Comparison of ENCODE assay signal across 33 cellular contexts in genomic region chr6:27433714-27434113, GRCh38. TPM values are rescaled to one million over a fixed set of nuclear protein-coding genes. Genes with fewer than 3 reads are reported as not detected.
DNase-seq lines count a peak whose midpoint lies in the region; ATAC-seq, FAIRE-seq and TF ChIP-seq lines count a peak whose summit lies in the region.
"Had no signal": no experiment of that assay in that cellular context is flagged by ENCODE, and none has a peak within 500 bp of the region (broad histone marks: within the 10 kb centered on the region; RNA-seq: fewer than 3 reads in every experiment).

No MANE protein-coding gene starts in this region.

- H3K4me3 ChIP-seq in HEK293 (ENCODE audit: low read depth, low read length) (no peak overlapping the region), K562 (no peak overlapping the region), ovary (no peak overlapping the region)
- H3K4me3 ChIP-seq: A549; BLaER1; BLaER1 treated with 17β-estradiol and CSF1 and Interleukin-3, amounts not matched to agents 10 nM and 100 nM had no signal

- POLR2A ChIA-PET in HEK293 (lab: Yijun Ruan, JAX) (interaction anchor here (0.6 kb wide), 1 partner anchor 436 kb away, joined by 4 read pairs; no protein-coding TSS in a partner anchor), K562 (lab: Yijun Ruan, JAX) (no interaction called here)

- no peaks in the 10 kb centered on the region for H3K4me1 ChIP-seq in HEK293 (ENCODE audit: control insufficient read depth, insufficient read depth, low read length)
- no peaks in the 10 kb centered on the region for H3K4me1 ChIP-seq in K562 (replicated peaks in 1 of 2; ENCODE audit: control insufficient read depth in 2 of 2, insufficient read depth in 2 of 2, low read length in 2 of 2)
- no peaks in the 10 kb centered on the region for H3K4me1 ChIP-seq in ovary (ENCODE audit: insufficient read depth)
- H3K4me1 ChIP-seq: A549; BE2C; BLaER1; BLaER1 treated with 17β-estradiol and CSF1 and Interleukin-3, amounts not matched to agents 10 nM and 100 nM; Caco-2 had no signal

- no TSS peak for BruUV-seq in K562 (replicated peaks; lab: Mats Ljungman, UMichigan)

- no peak overlapping the region for H2AFZ ChIP-seq in K562 (ENCODE audit: low read depth, low read length)

- DNase-seq in K562 (ENCODE audit: extremely low read depth in 1 of 4, low spot score in 3 of 4) (no peak), ovary (no peak)
- DNase-seq in effector memory CD8-positive, alpha-beta T cell: no peak
- DNase-seq: 8988T; ACHN; AML-193; BE2C; C1 segment of cervical spinal cord; Caco-2; Calu3; CD4-positive, alpha-beta memory T cell; CD4-positive, alpha-beta T cell; CD4-positive, CD25-positive, alpha-beta regulatory T cell; CD8-positive, alpha-beta memory T cell; CD8-positive, alpha-beta T cell; COR-L47; DMS 273 treated with DMSO at 0.1 percent for 48 hours; DMS153; DMS53; DMS79; DMS79 treated with DMSO at 0.1 percent for 48 hours; DND-41; EL had no signal

- H3K36me3 ChIP-seq in HEK293 (ENCODE audit: control insufficient read depth in 2 of 2, insufficient read depth in 1 of 2, low read length in 2 of 2) (no peaks in the 10 kb centered on the region), K562 (ENCODE audit: control insufficient read depth, insufficient read depth, low read length) (no peaks in the 10 kb centered on the region), ovary (no peaks in the 10 kb centered on the region)
- H3K36me3 ChIP-seq: BE2C, BLaER1 had no signal

- no peaks in the 10 kb centered on the region for H3K9me1 ChIP-seq in K562 (ENCODE audit: control insufficient read depth, insufficient read depth, low read length)

- WGBS in K562 (ENCODE audit: insufficient coverage, low coverage, missing lambda C conversion rate): 5% methylated on average over 1 of the region's 1 CpG
- 82 to 90% (median 84%) methylated on average over 1 of the region's 1 CpG for WGBS in ovary, 3 donors

- TF ChIP-seq POLR2A in K562 (conservative IDR thresholded peaks at IDR 0.05) (no peak), ovary (IDR thresholded peaks at IDR 0.05) (no peak)

- no peak for FAIRE-seq in K562 (lab: Jason Lieb, UNC)
- FAIRE-seq: A204.1, A549, D721Med had no signal

- H3K27ac Mint-ChIP-seq in effector memory CD8-positive, alpha-beta T cell: no peak overlapping the region
- H3K27ac Mint-ChIP-seq: B cell; CD14-positive monocyte; CD4-positive, alpha-beta memory T cell; CD4-positive, alpha-beta T cell; CD4-positive, CD25-positive, alpha-beta regulatory T cell; CD8-positive, alpha-beta memory T cell; CD8-positive, alpha-beta T cell had no signal

- CTCF ChIA-PET in HEK293 (lab: Yijun Ruan, JAX): interaction anchor here (0.6 kb wide), 1 partner anchor 84 kb away, joined by 3 read pairs; no protein-coding TSS in a partner anchor
- CTCF ChIA-PET in K562 (lab: Yijun Ruan, JAX; ENCODE audit: low intra/inter-chr PET ratio): no interaction called here

- H3K79me2 ChIP-seq in K562 (ENCODE audit: control insufficient read depth, insufficient read depth, low read length): no peaks in the 10 kb centered on the region

- peaks cover 6% of the 10 kb centered on the region in 2 donors for H3K9me3 Mint-ChIP-seq in effector memory CD8-positive, alpha-beta T cell

- ATAC-seq in K562: no peak
- ATAC-seq in effector memory CD8-positive, alpha-beta T cell (replicated peaks): no peak
- ATAC-seq: A549; CD8-positive, alpha-beta T cell had no signal

- peaks cover 6 to 8% of the 10 kb centered on the region in 2 donors for H3K27me3 Mint-ChIP-seq in effector memory CD8-positive, alpha-beta T cell

- H3K36me3 Mint-ChIP-seq in effector memory CD8-positive, alpha-beta T cell (ENCODE audit: insufficient read depth): no peaks in the 10 kb centered on the region
- H3K36me3 Mint-ChIP-seq: CD14-positive monocyte; CD4-positive, CD25-positive, alpha-beta regulatory T cell; CD8-positive, alpha-beta T cell had no signal

- TF ChIP-seq CTCF in HEK293 (tag by site-specific recombination; IDR thresholded peaks at IDR 0.05): no peak
- TF ChIP-seq CTCF in K562 (IDR thresholded peaks at IDR 0.05 in 2 of 3, conservative IDR thresholded peaks at IDR 0.05 in 1 of 3; ENCODE audit: insufficient read depth in 2 of 3, low read depth in 1 of 3, low read length in 3 of 3): no peak
- TF ChIP-seq CTCF in ovary (IDR thresholded peaks at IDR 0.05): no peak

- in situ Hi-C loops in K562 (cut with MboI): no loop called here

- H3K27me3 ChIP-seq in K562 (ENCODE audit: control insufficient read depth in 2 of 2, insufficient read depth in 2 of 2, low read length in 2 of 2) (no peaks in the 10 kb centered on the region), ovary (no peaks in the 10 kb centered on the region)
- H3K27me3 ChIP-seq: BE2C; BLaER1; BLaER1 treated with 17β-estradiol and CSF1 and Interleukin-3, amounts not matched to agents 10 nM and 100 nM had no signal

- no peak overlapping the region for H3K27ac ChIP-seq in HEK293 (ENCODE audit: extremely low read depth, low read depth, low read length)
- no peak overlapping the region for H3K27ac ChIP-seq in K562 (ENCODE audit: extremely low read depth, low read depth, low read length)
- no peak overlapping the region for H3K27ac ChIP-seq in ovary
- H3K27ac ChIP-seq: 22Rv1; A549; BLaER1; BLaER1 treated with 17β-estradiol and CSF1 and Interleukin-3, amounts not matched to agents 10 nM and 100 nM; C4-2B had no signal

- no peak overlapping the region for H3K4me2 ChIP-seq in K562 (ENCODE audit: insufficient read depth, low read length)
- H3K4me2 ChIP-seq: A549; BLaER1; BLaER1 treated with 17β-estradiol and CSF1 and Interleukin-3, amounts not matched to agents 10 nM and 100 nM had no signal

- H3K9ac ChIP-seq in K562 (ENCODE audit: insufficient read depth in 1 of 2, low read depth in 2 of 2, low read length in 2 of 2): no peak overlapping the region
- H3K9ac ChIP-seq: BLaER1; BLaER1 treated with 17β-estradiol and CSF1 and Interleukin-3, amounts not matched to agents 10 nM and 100 nM had no signal

- no peaks in the 10 kb centered on the region for H3K4me1 Mint-ChIP-seq in effector memory CD8-positive, alpha-beta T cell (ENCODE audit: low read depth in 2 of 2)
- H3K4me1 Mint-ChIP-seq: B cell; CD14-positive monocyte; CD4-positive, alpha-beta memory T cell; CD4-positive, CD25-positive, alpha-beta regulatory T cell; CD8-positive, alpha-beta memory T cell had no signal

- TF ChIP-seq EP300 in K562 (IDR thresholded peaks at IDR 0.05; ENCODE audit: low read length): no peak
- no peak for TF ChIP-seq EP300 in ovary (IDR thresholded peaks at IDR 0.05)

- H3K9me3 ChIP-seq in HEK293 (ENCODE audit: control insufficient read depth, insufficient read depth, low read depth, low read length): no peaks in the 10 kb centered on the region
- H3K9me3 ChIP-seq in K562 (replicated peaks; ENCODE audit: control insufficient read depth, insufficient read depth, low read depth, low read length): no peaks in the 10 kb centered on the region
- H3K9me3 ChIP-seq in ovary: no peaks in the 10 kb centered on the region
- H3K9me3 ChIP-seq: BE2C, Caco-2 had no signal

- H3K4me3 Mint-ChIP-seq in effector memory CD8-positive, alpha-beta T cell: no peak overlapping the region
- H3K4me3 Mint-ChIP-seq: B cell; CD14-positive monocyte; CD4-positive, alpha-beta memory T cell; CD4-positive, alpha-beta T cell; CD4-positive, CD25-positive, alpha-beta regulatory T cell; CD8-positive, alpha-beta memory T cell; CD8-positive, alpha-beta T cell had no signal

- no peaks in the 10 kb centered on the region for H4K20me1 ChIP-seq in K562 (replicated peaks; ENCODE audit: control insufficient read depth, insufficient read depth, low read length)
- H4K20me1 ChIP-seq: BLaER1; BLaER1 treated with 17β-estradiol and CSF1 and Interleukin-3, amounts not matched to agents 10 nM and 100 nM had no signal

- intact Hi-C loops in K562 (cut with micrococcal nuclease): no loop called here
- intact Hi-C loops in ovary (cut with DNase I): no loop called here

- TF ChIP-seq RAD21 in K562 (CRISPR knock-in tag; conservative IDR thresholded peaks at IDR 0.05 in 1 of 2, IDR thresholded peaks at IDR 0.05 in 1 of 2): no peak

RNA-seq across cellular contexts. Expression of gene ZNF184, which starts 39.2 kb away (rescaled TPM):
- 6.7 and 29.3 TPM in 2 replicates for total RNA-seq in K562 (2011; cell fraction: chromatin; rRNA removed; ENCODE audit: low replicate concordance)
- 3.5 and 7.0 TPM in 2 replicates for total RNA-seq in K562 (2011; cell fraction: nucleolus; rRNA removed)
- total RNA-seq in K562 (2011; cell fraction: nucleoplasm; rRNA removed): 6.2 and 9.2 TPM in 2 replicates
- total RNA-seq in K562 (2014; rRNA removed) (10.2 and 11.2 TPM in 2 replicates), K562 (2014; rRNA removed; fragmentation: Illumina TruSeq; extraction: Trizol) (21.6 and 25.5 TPM in 2 replicates), K562 (2015; rRNA removed; fragmentation: Illumina TruSeq; extraction: Trizol) (22.1 and 22.2 TPM in 2 replicates), K562 (2021) (10.7 and 11.0 TPM in 2 replicates), ovary (10 to 100 TPM in 2 of 7 donors, 1 to 10 TPM in 5; 5.2 to 11.5 (median 8.3) TPM)
- polyA plus RNA-seq in K562 (2011; rRNA removed) (11.6 and 13.8 TPM in 2 replicates), K562 (2014; fragmentation: Illumina TruSeq; extraction: Trizol) (12.8 and 16.2 TPM in 2 replicates), K562 (2014; fragmentation: Nextera tagmentation; extraction: Ambion mirVana) (10 to 100 TPM in 1 of 2 experiments, 1 to 10 TPM in 1; 7.6 to 12.8 TPM), K562 (2014; rRNA removed) (7.7 and 9.0 TPM in 2 replicates), ovary (1 to 10 TPM; 4.4 to 5.3 TPM)
- polyA plus RNA-seq in K562 (2011; cell fraction: cytosol; rRNA removed): 1.7 and 4.6 TPM in 2 replicates
- 4.5 and 9.0 TPM in 2 replicates for polyA plus RNA-seq in K562 (2011; cell fraction: nucleus; rRNA removed)
- 7.6 and 9.3 TPM in 2 replicates for polyA plus RNA-seq in K562 (2012)
- polyA minus RNA-seq in K562 (2011; rRNA and poly(A)+ RNA removed): 18.5 and 30.8 TPM in 2 replicates
- 7.3 and 7.5 TPM in 2 replicates for polyA minus RNA-seq in K562 (2011; cell fraction: cytosol; rRNA and poly(A)+ RNA removed)
- 6.5 and 12.1 TPM in 2 replicates for polyA minus RNA-seq in K562 (2011; cell fraction: nucleus; rRNA and poly(A)+ RNA removed)

RNA-seq across cellular contexts. Expression of gene ZNF391, which starts 45.2 kb away (rescaled TPM):
- total RNA-seq in K562 (2011; cell fraction: chromatin; rRNA removed; ENCODE audit: low replicate concordance): 2.2 and 8.8 TPM in 2 replicates
- 2.0 and 2.9 TPM in 2 replicates for total RNA-seq in K562 (2011; cell fraction: nucleolus; rRNA removed)
- 5.6 and 9.8 TPM in 2 replicates for total RNA-seq in K562 (2011; cell fraction: nucleoplasm; rRNA removed)
- total RNA-seq in K562 (2014; rRNA removed) (4.0 and 7.2 TPM in 2 replicates), K562 (2014; rRNA removed; fragmentation: Illumina TruSeq; extraction: Trizol) (6.0 TPM in 2 replicates), K562 (2015; rRNA removed; fragmentation: Illumina TruSeq; extraction: Trizol) (4.6 and 5.5 TPM in 2 replicates), K562 (2021) (5.7 and 5.8 TPM in 2 replicates), ovary (10 to 100 TPM in 1 of 7 donors, 1 to 10 TPM in 6; 2.3 to 10.1 (median 6.0) TPM)
- polyA plus RNA-seq in K562 (2011; rRNA removed) (8.0 and 9.3 TPM in 2 replicates), K562 (2014; fragmentation: Illumina TruSeq; extraction: Trizol) (7.8 and 10.1 TPM in 2 replicates), K562 (2014; fragmentation: Nextera tagmentation; extraction: Ambion mirVana) (1 to 10 TPM; 2.3 to 2.5 TPM), K562 (2014; rRNA removed) (5.6 and 5.9 TPM in 2 replicates), ovary (1 to 10 TPM; 3.6 to 6.0 TPM)
- polyA plus RNA-seq in K562 (2011; cell fraction: cytosol; rRNA removed): 2.2 and 6.6 TPM in 2 replicates
- 3.2 and 3.9 TPM in 2 replicates for polyA plus RNA-seq in K562 (2011; cell fraction: nucleus; rRNA removed)
- 3.8 and 5.0 TPM in 2 replicates for polyA plus RNA-seq in K562 (2012)
- 5.8 and 7.7 TPM in 2 replicates for polyA minus RNA-seq in K562 (2011; rRNA and poly(A)+ RNA removed)
- polyA minus RNA-seq in K562 (2011; cell fraction: cytosol; rRNA and poly(A)+ RNA removed): 2.1 and 3.1 TPM in 2 replicates
- polyA minus RNA-seq in K562 (2011; cell fraction: nucleus; rRNA and poly(A)+ RNA removed): 2.0 and 3.8 TPM in 2 replicates
